Comparison of ENCODE assay signal across 33 cellular contexts in genomic region chr6:373031-373430, GRCh38. TPM values are rescaled to one million over a fixed set of nuclear protein-coding genes. Genes with fewer than 3 reads are reported as not detected.
DNase-seq lines count a peak whose midpoint lies in the region; ATAC-seq and TF ChIP-seq lines count a peak whose summit lies in the region.
"Had no signal": no experiment of that assay in that cellular context is flagged by ENCODE, and none has a peak within 500 bp of the region (broad histone marks: within the 10 kb centered on the region; RNA-seq: fewer than 3 reads in every experiment).

No MANE protein-coding gene starts in this region.

- no peak for TF ChIP-seq POLR2A in GM18505 (IDR thresholded peaks at IDR 0.05; ENCODE audit: borderline replicate concordance, extremely low read depth, insufficient read depth, insufficient read length)

- H4K20me1 ChIP-seq in OCI-LY7 (ENCODE audit: insufficient read depth, low read length): no peaks in the 10 kb centered on the region

- peaks cover 5% of the 10 kb centered on the region for H3K9me3 Mint-ChIP-seq in activated naive CD4-positive, alpha-beta T cell treated with anti-CD3 and anti-CD28 coated beads, Interleukin-2, amount 10 ng/mL, durations not matched to agents 7 days and 5 days
- peaks cover 3 to 9% of the 10 kb centered on the region in 2 donors for H3K9me3 Mint-ChIP-seq in stimulated activated naive B cell treated with anti-CD40 and anti-IgM and Interleukin-4, amounts not matched to agents 10 μg/mL and 1 μg/mL and 100 μg/mL, for 72 hours
- H3K9me3 Mint-ChIP-seq: activated naive CD8-positive, alpha-beta T cell treated with anti-CD3 and anti-CD28 coated beads, Interleukin-2, amount 10 ng/mL, durations not matched to agents 7 days and 5 days had no signal

- no peak for DNase-seq in activated naive CD4-positive, alpha-beta T cell treated with anti-CD3 and anti-CD28 coated beads, Interleukin-2, amount 10 ng/mL, durations not matched to agents 7 days and 5 days
- DNase-seq in activated naive CD4-positive, alpha-beta T cell treated with Interleukin-2 at 50 U/mL for 16 hours: no peak
- DNase-seq in OCI-LY7 (ENCODE audit: low spot score): no peak
- no peak for DNase-seq in lower lobe of right lung
- DNase-seq in stimulated activated naive B cell treated with anti-CD40 and anti-IgM and Interleukin-4, amounts not matched to agents 10 μg/mL and 1 μg/mL and 100 μg/mL, for 72 hours: no peak
- DNase-seq in NCI-H128 (lab: John Stamatoyannopoulos, UW; ENCODE audit: unreplicated experiment): no peak
- DNase-seq in NCI-H510A treated with DMSO at 0.1 percent for 48 hours (lab: John Stamatoyannopoulos, UW): no peak
- DNase-seq: 8988T; activated CD4-positive, alpha-beta T cell treated with anti-CD3 and anti-CD28 coated beads for 48 hours; activated effector memory CD4-positive, alpha-beta T cell treated with Interleukin-2 at 50 U/mL for 16 hours; activated naive CD8-positive, alpha-beta T cell treated with anti-CD3 and anti-CD28 coated beads, Interleukin-2, amount 10 ng/mL, durations not matched to agents 7 days and 5 days; activated T-cell treated with anti-CD3 and anti-CD28 coated beads, Interleukin-2, amount 50 U/mL, for 1 hour; CD4-positive, CD25-positive, alpha-beta regulatory T cell; colonic mucosa; effector memory CD4-positive, alpha-beta T cell; glutamatergic neuron; MG63; NCI-H1105 treated with DMSO at 0.1 percent for 48 hours; NCI-H1930; NCI-H526; nucleus accumbens; stimulated activated naive CD4-positive, alpha-beta T cell treated with Interleukin-2 at 50 U/mL for 16 hours; SW 1271; T-helper 9 cell; testis; uterus had no signal

- no peaks in the 10 kb centered on the region for H3K9me2 ChIP-seq in OCI-LY7 (ENCODE audit: insufficient read depth, low read length)

- CTCF ChIA-PET in activated naive CD4-positive, alpha-beta T cell treated with anti-CD3 and anti-CD28 coated beads, Interleukin-2, amount 10 ng/mL, durations not matched to agents 7 days and 5 days (lab: Charles Lee): interaction anchor here (0.9 to 1.1 kb wide), 2 partner anchors 61 to 184 kb away, joined by 3 read pairs; no protein-coding TSS in a partner anchor
- CTCF ChIA-PET in OCI-LY7 (lab: Charles Lee; ENCODE audit: unreplicated experiment): interaction anchor here (1.0 kb wide), 2 partner anchors 26 to 182 kb away, joined by 3 read pairs; no protein-coding TSS in a partner anchor

- peaks cover 60% of the 10 kb centered on the region for H3K27me3 Mint-ChIP-seq in activated naive CD4-positive, alpha-beta T cell treated with anti-CD3 and anti-CD28 coated beads, Interleukin-2, amount 10 ng/mL, durations not matched to agents 7 days and 5 days
- peaks cover 8 to 11% of the 10 kb centered on the region in 2 donors for H3K27me3 Mint-ChIP-seq in stimulated activated naive B cell treated with anti-CD40 and anti-IgM and Interleukin-4, amounts not matched to agents 10 μg/mL and 1 μg/mL and 100 μg/mL, for 72 hours

- H3K9me3 ChIP-seq in OCI-LY7 (ENCODE audit: low read length) (no peaks in the 10 kb centered on the region), lower lobe of right lung (no peaks in the 10 kb centered on the region)
- H3K9me3 ChIP-seq: colonic mucosa, left lung, MG63, prostate gland, testis, uterus had no signal

- no TSS peak for BruUV-seq in OCI-LY7 (replicated peaks; lab: Mats Ljungman, UMichigan)

- POLR2A ChIA-PET in OCI-LY7 (lab: Charles Lee): interaction anchor here (1.0 to 5.7 kb wide), 6 partner anchors 10 to 27 kb away, joined by 5 to 26 read pairs (median 8); partner anchors contain the start of gene IRF4

- ATAC-seq in lower lobe of right lung (peak; percentile 4 to 8), GM18505 (IDR thresholded peaks at IDR 0.05; ENCODE audit: unreplicated experiment) (no peak)
- peak; percentile 18 to 26 for ATAC-seq in stimulated activated naive B cell treated with anti-CD40 and anti-IgM and Interleukin-4, amounts not matched to agents 10 μg/mL and 1 μg/mL and 100 μg/mL, for 72 hours (replicated peaks)
- ATAC-seq: Panc1 had no signal

- H3K36me3 ChIP-seq in OCI-LY7 (ENCODE audit: insufficient read depth, low read length): no peaks in the 10 kb centered on the region
- H3K36me3 ChIP-seq in lower lobe of right lung: no peaks in the 10 kb centered on the region
- H3K36me3 ChIP-seq: colonic mucosa, left lung, MG63, prostate gland, uterus had no signal

- H3K4me1 ChIP-seq in OCI-LY7 (ENCODE audit: insufficient read depth, low read length, poor library complexity, severe bottlenecking) (peaks cover 42% of the 10 kb centered on the region), lower lobe of right lung (peaks cover 26% of the 10 kb centered on the region)
- H3K4me1 ChIP-seq: colonic mucosa, left lung, prostate gland, testis, uterus had no signal

- no peak overlapping the region; the same call in 1 of the 2 replicates for H2AFZ ChIP-seq in OCI-LY7 (ENCODE audit: low read length)

- intact Hi-C loops in OCI-LY7 (cut with micrococcal nuclease; ENCODE audit: unreplicated experiment): no loop called here
- intact Hi-C loops in lower lobe of right lung (cut with DNase I): no loop called here

- H3K4me3 Mint-ChIP-seq in activated naive CD4-positive, alpha-beta T cell treated with anti-CD3 and anti-CD28 coated beads, Interleukin-2, amount 10 ng/mL, durations not matched to agents 7 days and 5 days: no peak overlapping the region
- peak overlapping the region in 1 of 2 donors; percentile 68 for H3K4me3 Mint-ChIP-seq in stimulated activated naive B cell treated with anti-CD40 and anti-IgM and Interleukin-4, amounts not matched to agents 10 μg/mL and 1 μg/mL and 100 μg/mL, for 72 hours

- no peaks in the 10 kb centered on the region for H3K36me3 Mint-ChIP-seq in activated naive CD4-positive, alpha-beta T cell treated with anti-CD3 and anti-CD28 coated beads, Interleukin-2, amount 10 ng/mL, durations not matched to agents 7 days and 5 days
- peaks cover 2 to 5% of the 10 kb centered on the region in 2 donors for H3K36me3 Mint-ChIP-seq in stimulated activated naive B cell treated with anti-CD40 and anti-IgM and Interleukin-4, amounts not matched to agents 10 μg/mL and 1 μg/mL and 100 μg/mL, for 72 hours
- H3K36me3 Mint-ChIP-seq: activated naive CD8-positive, alpha-beta T cell treated with anti-CD3 and anti-CD28 coated beads, Interleukin-2, amount 10 ng/mL, durations not matched to agents 7 days and 5 days had no signal

- peak overlapping the region; percentile 42 for H3K4me2 ChIP-seq in OCI-LY7 (ENCODE audit: low read length)
- H3K4me2 ChIP-seq: KMS-11 had no signal

- TF ChIP-seq CTCF in OCI-LY7 (conservative IDR thresholded peaks at IDR 0.05; ENCODE audit: low read length): no peak
- no peak for TF ChIP-seq CTCF in lower lobe of right lung (IDR thresholded peaks at IDR 0.05)

- no peaks in the 10 kb centered on the region for H3K79me2 ChIP-seq in OCI-LY7 (ENCODE audit: insufficient read depth, low read depth, low read length)

- H3K27ac Mint-ChIP-seq in activated naive CD4-positive, alpha-beta T cell treated with anti-CD3 and anti-CD28 coated beads, Interleukin-2, amount 10 ng/mL, durations not matched to agents 7 days and 5 days: peak overlapping the region; percentile 49
- no peak overlapping the region for H3K27ac Mint-ChIP-seq in stimulated activated naive B cell treated with anti-CD40 and anti-IgM and Interleukin-4, amounts not matched to agents 10 μg/mL and 1 μg/mL and 100 μg/mL, for 72 hours
- H3K27ac Mint-ChIP-seq: activated naive CD8-positive, alpha-beta T cell treated with anti-CD3 and anti-CD28 coated beads, Interleukin-2, amount 10 ng/mL, durations not matched to agents 7 days and 5 days; CD4-positive, CD25-positive, alpha-beta regulatory T cell had no signal

- H3K4me1 Mint-ChIP-seq in activated naive CD4-positive, alpha-beta T cell treated with anti-CD3 and anti-CD28 coated beads, Interleukin-2, amount 10 ng/mL, durations not matched to agents 7 days and 5 days: peaks cover 8% of the 10 kb centered on the region
- H3K4me1 Mint-ChIP-seq in stimulated activated naive B cell treated with anti-CD40 and anti-IgM and Interleukin-4, amounts not matched to agents 10 μg/mL and 1 μg/mL and 100 μg/mL, for 72 hours: peaks cover 27 to 32% of the 10 kb centered on the region in 2 donors

- H3K27me3 ChIP-seq in lower lobe of right lung (ENCODE audit: low read depth): peaks cover 41% of the 10 kb centered on the region
- H3K27me3 ChIP-seq: colonic mucosa, testis had no signal

- H3K4me3 ChIP-seq in OCI-LY7 (ENCODE audit: low read depth, low read length, poor library complexity, severe bottlenecking) (no peak overlapping the region), lower lobe of right lung (no peak overlapping the region)
- H3K4me3 ChIP-seq: colonic mucosa, left lung, MG63, prostate gland, testis, uterus had no signal

- peak overlapping the region; percentile 5 for H3K27ac ChIP-seq in OCI-LY7 (ENCODE audit: low read depth, low read length, poor library complexity, severe bottlenecking)
- H3K27ac ChIP-seq in lower lobe of right lung: no peak overlapping the region
- H3K27ac ChIP-seq: colonic mucosa, KMS-11, left lung, prostate gland, testis, uterus, VCaP had no signal

RNA-seq across cellular contexts. Expression of gene IRF4, which starts 18.5 kb away (rescaled TPM):
- 143 and 189 TPM in 2 replicates for total RNA-seq in OCI-LY7 (2014; rRNA removed; shearing (Covaris generic))
- total RNA-seq in OCI-LY7 (2022) (281 and 291 TPM in 2 replicates), lower lobe of right lung (6.0 TPM)
- total RNA-seq: H4 had no signal

Comparison
In these comparisons a context has a peak if more than half of its experiments do, and no peak if none do; other contexts are left out.
1. RNA of gene IRF4, which starts 18.5 kb away (total RNA-seq): 143 to 291 TPM in OCI-LY7; 6.0 TPM in lower lobe of right lung (single experiment); every median in the first group is over 10 times any median in the second.